In genomic region chr5:140403613-140404012, GRCh38 we compare ENCODE assay signal across 11 cellular contexts. TPM values are rescaled to one million over a fixed set of nuclear protein-coding genes. Genes with fewer than 3 reads are reported as not detected.
DNase-seq lines count a peak whose midpoint lies in the region; ATAC-seq and TF ChIP-seq lines count a peak whose summit lies in the region.
"Had no signal": no experiment of that assay in that cellular context is flagged by ENCODE, and none has a peak within 500 bp of the region (broad histone marks: within the 10 kb centered on the region; RNA-seq: fewer than 3 reads in every experiment).

No MANE protein-coding gene starts in this region.

- WGBS in ovary, 3 donors: 50 to 66% (median 55%) methylated on average over 5 of the region's 5 CpGs

- no peak for DNase-seq in CD4-positive, CD25-positive, alpha-beta regulatory T cell
- no peak for DNase-seq in endothelial cell (ENCODE audit: low spot score)
- no peak for DNase-seq in ovary
- DNase-seq in NCI-H146 (lab: John Stamatoyannopoulos, UW): no peak
- no peak for DNase-seq in RPMI8226
- no peak for DNase-seq in HK-2 (ENCODE audit: unreplicated experiment)
- no peak for DNase-seq in HUDEP-2 (lab: John Stamatoyannopoulos, UW; ENCODE audit: unreplicated experiment in 76 of 76)
- DNase-seq: activated CD4-positive, alpha-beta T cell treated with anti-CD3 and anti-CD28 coated beads for 4 hours; EL had no signal

- H3K9me2 ChIP-seq in Loucy (replicated peaks; ENCODE audit: low read depth, low read length): no peaks in the 10 kb centered on the region

- H3K27ac ChIP-seq in CD4-positive, CD25-positive, alpha-beta regulatory T cell (ENCODE audit: insufficient read depth, low read length, poor library complexity, severe bottlenecking): peak overlapping the region; percentile 0
- no peak overlapping the region for H3K27ac ChIP-seq in ovary

- H3K9me3 Mint-ChIP-seq in CD4-positive, CD25-positive, alpha-beta regulatory T cell: no peaks in the 10 kb centered on the region
- H3K9me3 Mint-ChIP-seq in endothelial cell (ENCODE audit: unreplicated experiment): no peaks in the 10 kb centered on the region

- no peaks in the 10 kb centered on the region for H3K9me3 ChIP-seq in CD4-positive, CD25-positive, alpha-beta regulatory T cell (ENCODE audit: control insufficient read depth in 2 of 2, low read length in 2 of 2)
- H3K9me3 ChIP-seq in Loucy (ENCODE audit: insufficient read depth, low read depth, low read length) (no peaks in the 10 kb centered on the region), ovary (no peaks in the 10 kb centered on the region)

- peaks cover 46% of the 10 kb centered on the region for H3K4me1 ChIP-seq in CD4-positive, CD25-positive, alpha-beta regulatory T cell (ENCODE audit: control insufficient read depth, insufficient read depth, low read length, poor library complexity, severe bottlenecking)
- H3K4me1 ChIP-seq in Loucy (ENCODE audit: insufficient read depth, low read length, poor library complexity, severe bottlenecking): peaks cover 41% of the 10 kb centered on the region
- peaks cover 21% of the 10 kb centered on the region for H3K4me1 ChIP-seq in ovary (ENCODE audit: insufficient read depth)

- no peak for TF ChIP-seq EP300 in ovary (IDR thresholded peaks at IDR 0.05)

- H4K20me1 ChIP-seq in Loucy (ENCODE audit: insufficient read depth, low read length, poor library complexity, severe bottlenecking): peaks cover 72% of the 10 kb centered on the region

- no peak for TF ChIP-seq CTCF in Loucy (conservative IDR thresholded peaks at IDR 0.05; ENCODE audit: low read length)
- TF ChIP-seq CTCF in endothelial cell (IDR thresholded peaks at IDR 0.05; ENCODE audit: unreplicated experiment): no peak
- no peak for TF ChIP-seq CTCF in ovary (IDR thresholded peaks at IDR 0.05)

- H3K79me2 ChIP-seq in Loucy (ENCODE audit: insufficient read depth, low read length): peaks cover 84% of the 10 kb centered on the region

- H3K27ac Mint-ChIP-seq in CD4-positive, CD25-positive, alpha-beta regulatory T cell: peak overlapping the region in 1 of 3 donors; percentile 74
- peak overlapping the region; percentile 90 for H3K27ac Mint-ChIP-seq in endothelial cell (ENCODE audit: unreplicated experiment)

- H3K4me2 ChIP-seq in Loucy (ENCODE audit: low read depth, low read length, poor library complexity, severe bottlenecking): peak overlapping the region; percentile 99

- H2AFZ ChIP-seq in Loucy (ENCODE audit: low read length): no peak overlapping the region

- H3F3A ChIP-seq in Loucy (ENCODE audit: low read depth): no peaks in the 10 kb centered on the region

- ATAC-seq in CD4-positive, CD25-positive, alpha-beta regulatory T cell (ENCODE audit: low read depth in 2 of 2): no peak

- no peak overlapping the region for H3K4me3 Mint-ChIP-seq in CD4-positive, CD25-positive, alpha-beta regulatory T cell
- H3K4me3 Mint-ChIP-seq in endothelial cell (ENCODE audit: unreplicated experiment): no peak overlapping the region

- intact Hi-C loops in ovary (cut with DNase I): loop anchor here in 2 of 4 donors (5.0 to 10.0 kb wide), 3 partner anchors 144 to 241 kb away; partner anchors contain the start of genes EIF4EBP3 (in 1 of the 2), IK (in 1 of the 2), NDUFA2 (in 1 of the 2) and TMCO6 (in 1 of the 2)

- H3K36me3 ChIP-seq in CD4-positive, CD25-positive, alpha-beta regulatory T cell (ENCODE audit: control insufficient read depth, insufficient read depth, low read length): peaks cover 7% of the 10 kb centered on the region
- H3K36me3 ChIP-seq in Loucy (ENCODE audit: insufficient read depth, low read length) (no peaks in the 10 kb centered on the region; the same call in 1 of the 2 replicates), ovary (no peaks in the 10 kb centered on the region)

- peaks cover 4% of the 10 kb centered on the region for H3K36me3 Mint-ChIP-seq in CD4-positive, CD25-positive, alpha-beta regulatory T cell
- peaks cover 12% of the 10 kb centered on the region for H3K36me3 Mint-ChIP-seq in endothelial cell (ENCODE audit: low read depth, unreplicated experiment)

- no peaks in the 10 kb centered on the region for H3K27me3 Mint-ChIP-seq in CD4-positive, CD25-positive, alpha-beta regulatory T cell
- H3K27me3 Mint-ChIP-seq in endothelial cell (ENCODE audit: unreplicated experiment): peaks cover 7% of the 10 kb centered on the region

- no peak for TF ChIP-seq POLR2A in ovary (IDR thresholded peaks at IDR 0.05)

- peak overlapping the region; percentile 99 for H3K4me3 ChIP-seq in CD4-positive, CD25-positive, alpha-beta regulatory T cell (ENCODE audit: low read depth, low read length)
- H3K4me3 ChIP-seq in Loucy (ENCODE audit: low read length, poor library complexity, severe bottlenecking) (peak overlapping the region; percentile 76), ovary (peak overlapping the region; percentile 100)

- peak overlapping the region; percentile 62 for H3K9ac ChIP-seq in Loucy (ENCODE audit: low read depth, low read length, poor library complexity, severe bottlenecking)

- H3K4me1 Mint-ChIP-seq in CD4-positive, CD25-positive, alpha-beta regulatory T cell: peaks cover 10 to 59% (median 30%) of the 10 kb centered on the region in 4 donors
- peaks cover 31% of the 10 kb centered on the region for H3K4me1 Mint-ChIP-seq in endothelial cell (ENCODE audit: unreplicated experiment)

- no peaks in the 10 kb centered on the region for H3K27me3 ChIP-seq in CD4-positive, CD25-positive, alpha-beta regulatory T cell (ENCODE audit: control insufficient read depth, insufficient read depth, low read length)
- no peaks in the 10 kb centered on the region for H3K27me3 ChIP-seq in Loucy (ENCODE audit: insufficient read depth, low read length, poor library complexity, severe bottlenecking)
- H3K27me3 ChIP-seq in ovary: no peaks in the 10 kb centered on the region

RNA-seq across cellular contexts. Expression of gene ANKHD1, which starts 2.0 kb away (rescaled TPM):
- 227 TPM for total RNA-seq in CD4-positive, CD25-positive, alpha-beta regulatory T cell
- 10 to 100 TPM; 58.2 to 78.2 (median 64.6) TPM for polyA plus RNA-seq in CD4-positive, CD25-positive, alpha-beta regulatory T cell
- total RNA-seq in endothelial cell (ENCODE audit: unreplicated experiment) (138 TPM), ovary (100 to 1,000 TPM in 5 of 7 donors, 10 to 100 TPM in 2; 72.0 to 141 (median 119) TPM)
- polyA plus RNA-seq in ovary: 10 to 100 TPM; 48.3 to 85.5 TPM

RNA-seq across cellular contexts. Expression of gene SLC4A9, which starts 43.6 kb away (rescaled TPM):
- not detected for total RNA-seq in CD4-positive, CD25-positive, alpha-beta regulatory T cell
- not detected for polyA plus RNA-seq in CD4-positive, CD25-positive, alpha-beta regulatory T cell
- total RNA-seq in endothelial cell (ENCODE audit: unreplicated experiment): 0.23 TPM
- total RNA-seq in ovary: under 1 TPM in 1 of 7 donors, not detected in 6; 0.13 TPM
- not detected for polyA plus RNA-seq in ovary
- total RNA-seq: lung microvascular endothelial cell had no signal

RNA-seq across cellular contexts. Expression of gene HBEGF, which starts 57.2 kb away (rescaled TPM):
- total RNA-seq in CD4-positive, CD25-positive, alpha-beta regulatory T cell: 0.47 TPM
- not detected for polyA plus RNA-seq in CD4-positive, CD25-positive, alpha-beta regulatory T cell
- total RNA-seq in endothelial cell (ENCODE audit: unreplicated experiment) (22.6 TPM), ovary (10 to 100 TPM in 1 of 7 donors, 1 to 10 TPM in 6; 1.5 to 14.5 (median 5.6) TPM)
- polyA plus RNA-seq in ovary: 10 to 100 TPM in 1 of 2 donors, 1 to 10 TPM in 1; 3.4 to 10.8 TPM
